24 cellular contexts compared by ENCODE assay signal in genomic region chr15:48451736-48452135, GRCh38.
"Had no signal": no experiment of that assay in that cellular context is flagged by ENCODE, and none has a peak within 500 bp of the region (broad histone marks: within the 10 kb centered on the region; RNA-seq: fewer than 3 reads in every experiment).

No MANE protein-coding gene starts in this region.

- H3K9me3 ChIP-seq: adrenal gland, esophagus squamous epithelium, uterus had no signal

- DNase-seq: activated CD4-positive, alpha-beta memory T cell treated with anti-CD3 and anti-CD28 coated beads, Interleukin-2, amount 10 ng/mL, durations not matched to agents 7 days and 5 days; activated CD4-positive, alpha-beta T cell treated with anti-CD3 and anti-CD28 coated beads, Interleukin-2, amount 10 ng/mL, durations not matched to agents 7 days and 5 days; activated CD4-positive, CD25-positive, alpha-beta regulatory T cell treated with anti-CD3 and anti-CD28 coated beads, Interleukin-2, amount 50 U/mL, for 72 hours; activated naive CD4-positive, alpha-beta T cell; activated T-cell treated with anti-CD3 and anti-CD28 coated beads, Interleukin-2, amount 50 U/mL, for 72 hours; adrenal gland; aorta; cerebellar nuclear complex; endodermal cell; esophagus squamous epithelium; foreskin melanocyte; islet precursor cell; midbrain; naive thymus-derived CD4-positive, alpha-beta T cell; retina; stimulated activated CD4-positive, alpha-beta T cell treated with anti-CD3 and anti-CD28 coated beads, Interleukin-4, amount 100 ng/mL, for 24 hours; substantia nigra; T-helper 2 cell; uterus had no signal

- H3K27me3 ChIP-seq: adrenal gland, cardiac muscle cell, esophagus squamous epithelium, uterus had no signal

- H3K4me1 ChIP-seq: adrenal gland, uterus had no signal

- H3K27ac ChIP-seq: adrenal gland, cardiac muscle cell had no signal

- H3K4me3 ChIP-seq: adrenal gland, cardiac muscle cell, coronary artery, esophagus squamous epithelium, skin epidermis, uterus had no signal

- ATAC-seq: activated T-cell treated with anti-CD3 and anti-CD28 coated beads, Interleukin-2, amount 50 U/mL, for 72 hours; naive thymus-derived CD4-positive, alpha-beta T cell; sciatic nerve; stimulated activated effector memory CD8-positive, alpha-beta T cell treated with anti-CD3 and anti-CD28 coated beads, Interleukin-12 subunit alpha, Interleukin-12 subunit beta, amount 100 ng/mL, for 72 hours had no signal

- H3K36me3 ChIP-seq: cardiac muscle cell, uterus had no signal
